Comparison of ENCODE assay signal across 26 cellular contexts in the genomic region with DNA sequence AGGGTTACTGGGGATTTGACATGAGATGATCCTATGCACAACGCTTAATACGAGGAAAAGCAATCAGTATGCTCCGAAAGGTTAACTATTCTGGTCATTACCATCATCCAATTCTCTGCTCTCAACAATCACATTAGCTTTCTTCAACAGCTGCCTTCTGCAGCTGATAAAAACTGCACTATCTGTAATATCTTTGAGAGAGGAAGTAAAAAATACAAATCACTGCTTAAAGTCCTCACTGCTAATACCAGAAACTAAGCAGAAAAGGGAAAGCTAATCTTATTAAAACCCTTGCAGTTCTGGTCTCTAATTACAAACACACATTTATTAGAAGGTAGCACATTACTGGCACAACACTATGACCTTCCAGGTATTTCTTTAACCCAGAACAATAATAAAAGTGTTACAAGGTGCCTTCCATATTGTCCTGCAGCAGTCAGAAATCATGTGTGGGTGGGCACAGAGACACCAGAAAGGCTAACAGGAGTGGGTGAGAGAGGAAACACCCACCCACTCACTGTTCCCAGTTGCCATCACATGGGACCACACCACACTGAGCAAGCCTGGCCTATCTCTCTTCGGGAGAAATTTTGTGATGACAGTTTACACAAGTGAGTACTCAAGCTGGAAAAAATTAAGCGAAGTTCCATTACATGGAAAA.
A peak's percentile ranks its signal among the peaks of the same experiment; 100 is the strongest.
DNase-seq lines count a peak whose midpoint lies in the region; ATAC-seq, FAIRE-seq and TF ChIP-seq lines count a peak whose summit lies in the region.
"Had no signal": no experiment of that assay in that cellular context is flagged by ENCODE, and none has a peak within 500 bp of the region (broad histone marks: within the 10 kb centered on the region; RNA-seq: fewer than 3 reads in every experiment).

No MANE protein-coding gene starts in this region.

- no peak overlapping the region for H3K4me3 Mint-ChIP-seq in activated T-cell treated with anti-CD3 and anti-CD28 coated beads, Interleukin-2, amount 50 U/mL, for 24 hours
- H3K4me3 Mint-ChIP-seq in WTC11 (no peak overlapping the region), nephron (no peak overlapping the region)
- H3K4me3 Mint-ChIP-seq: activated B cell treated with CpG ODN at 0.5 μM for 24 hours had no signal

- peak overlapping the region; percentile 68 for H3K27ac Mint-ChIP-seq in activated T-cell treated with anti-CD3 and anti-CD28 coated beads, Interleukin-2, amount 50 U/mL, for 24 hours
- H3K27ac Mint-ChIP-seq in WTC11 (peak overlapping the region; percentile 29), nephron (peak overlapping the region; percentile 65 to 78 (median 69))
- H3K27ac Mint-ChIP-seq: activated B cell treated with CpG ODN at 0.5 μM for 24 hours had no signal

- DNase-seq in activated T-cell treated with anti-CD3 and anti-CD28 coated beads, Interleukin-2, amount 50 U/mL, for 24 hours: no peak
- DNase-seq in activated T-cell treated with anti-CD3 and anti-CD28 coated beads, Interleukin-2, amount 50 U/mL, for 48 hours: no peak
- DNase-seq in D721Med (ENCODE audit: insufficient read length, low spot score): no peak
- no peak for DNase-seq in WTC11 (ENCODE audit: low spot score)
- no peak for DNase-seq in SHP77 treated with DMSO at 0.1 percent for 48 hours (lab: John Stamatoyannopoulos, UW)
- DNase-seq in stimulated activated CD4-positive, alpha-beta T cell treated with anti-CD3 and anti-CD28 coated beads, Interleukin-4, amount 100 ng/mL, for 24 hours: no peak
- DNase-seq: activated B cell treated with CpG ODN at 0.5 μM for 24 hours; activated CD4-positive, alpha-beta T cell treated with anti-CD3 and anti-CD28 coated beads, Interleukin-2, amount 50 U/mL, for 48 hours; activated effector memory CD4-positive, alpha-beta T cell treated with Interleukin-2 at 50 U/mL for 16 hours; AML-193; DMS53; dorsolateral prefrontal cortex; H7; left lung; NCI-H1105 treated with DMSO at 0.1 percent for 48 hours; NCI-H2029; NCI-H2227 treated with DMSO at 0.1 percent for 48 hours; occipital lobe; OCI-M1; SW 1271; T-helper 9 cell; tibial artery had no signal

- H3K4me1 Mint-ChIP-seq in activated T-cell treated with anti-CD3 and anti-CD28 coated beads, Interleukin-2, amount 50 U/mL, for 24 hours (ENCODE audit: low read depth): peaks cover 18% of the 10 kb centered on the region
- H3K4me1 Mint-ChIP-seq in WTC11: peaks cover 7% of the 10 kb centered on the region
- H3K4me1 Mint-ChIP-seq in nephron: peaks cover 10% of the 10 kb centered on the region
- H3K4me1 Mint-ChIP-seq: activated B cell treated with CpG ODN at 0.5 μM for 24 hours had no signal

- H3K9me3 Mint-ChIP-seq in activated T-cell treated with anti-CD3 and anti-CD28 coated beads, Interleukin-2, amount 50 U/mL, for 24 hours: no peaks in the 10 kb centered on the region
- no peaks in the 10 kb centered on the region for H3K9me3 Mint-ChIP-seq in WTC11
- no peaks in the 10 kb centered on the region for H3K9me3 Mint-ChIP-seq in nephron
- H3K9me3 Mint-ChIP-seq: activated B cell treated with CpG ODN at 0.5 μM for 24 hours had no signal

- POLR2A ChIA-PET in WTC11 (lab: Charles Lee): no interaction called here

- peak; percentile 55 for FAIRE-seq in D721Med (lab: Jason Lieb, UNC)
- FAIRE-seq: A204.1 had no signal

- CTCF ChIA-PET in WTC11 (lab: Charles Lee): no interaction called here

- H3K36me3 Mint-ChIP-seq in activated T-cell treated with anti-CD3 and anti-CD28 coated beads, Interleukin-2, amount 50 U/mL, for 24 hours (ENCODE audit: low read depth): peaks cover 35% of the 10 kb centered on the region
- peaks cover 3% of the 10 kb centered on the region; the same call in 1 of the 2 replicates for H3K36me3 Mint-ChIP-seq in WTC11
- H3K36me3 Mint-ChIP-seq in nephron (ENCODE audit: low read depth): peaks cover 19% of the 10 kb centered on the region

- TF ChIP-seq CTCF in D721Med (IDR thresholded peaks at IDR 0.05; ENCODE audit: insufficient read depth, missing control alignments) (no peak), WTC11 (IDR thresholded peaks at IDR 0.05) (no peak), nephron (IDR thresholded peaks at IDR 0.05; ENCODE audit: unreplicated experiment in 3 of 3) (no peak)

- no peak for ATAC-seq in WTC11
- ATAC-seq in HG02981 (IDR thresholded peaks at IDR 0.05; ENCODE audit: unreplicated experiment): no peak
- ATAC-seq: gastroesophageal sphincter, left lung had no signal

- no peaks in the 10 kb centered on the region for H3K27me3 Mint-ChIP-seq in activated T-cell treated with anti-CD3 and anti-CD28 coated beads, Interleukin-2, amount 50 U/mL, for 24 hours
- H3K27me3 Mint-ChIP-seq in WTC11 (ENCODE audit: low read depth): no peaks in the 10 kb centered on the region
- H3K27me3 Mint-ChIP-seq in nephron (ENCODE audit: low read depth): no peaks in the 10 kb centered on the region
- H3K27me3 Mint-ChIP-seq: activated B cell treated with CpG ODN at 0.5 μM for 24 hours had no signal

TF ChIP-seq in WTC11, 78 proteins besides CTCF, POLR2A, EP300 and RAD21:
- TF ChIP-seq AR (CRISPR knock-in tag; IDR thresholded peaks at IDR 0.05) (no peak), NFE2L1 (CRISPR knock-in tag; IDR thresholded peaks at IDR 0.05) (no peak), ZNF232 (CRISPR knock-in tag; IDR thresholded peaks at IDR 0.05) (no peak), SP1 (CRISPR knock-in tag; conservative IDR thresholded peaks at IDR 0.05) (no peak), SMAD4 (CRISPR knock-in tag; IDR thresholded peaks at IDR 0.05) (no peak)
TF ChIP-seq in WTC11: peak in this region for 0.
